In genomic region chr4:56505269-56506109, GRCh38 we compare ENCODE assay signal across 8 cellular contexts. TPM values are rescaled to one million over a fixed set of nuclear protein-coding genes. Genes with fewer than 3 reads are reported as not detected.
DNase-seq lines count a peak whose midpoint lies in the region; ATAC-seq and TF ChIP-seq lines count a peak whose summit lies in the region.

Gene ARL9, plus strand, starts transcription at chr4:56505791. Its CDS starts 72 bp downstream, at chr4:56505863.

- peak; percentile 18 for DNase-seq in BJ (ENCODE audit: low read depth)
- peak; percentile 41 for DNase-seq in NCI-H2107 (lab: John Stamatoyannopoulos, UW)
- peak; percentile 79 for DNase-seq in activated T-cell treated with anti-CD3 and anti-CD28 coated beads, Interleukin-2, amount 50 U/mL, for 24 hours
- DNase-seq in esophagus squamous epithelium (lab: John Stamatoyannopoulos, UW): no peak
- peak; percentile 49 to 77 (median 68) for DNase-seq in naive thymus-derived CD4-positive, alpha-beta T cell
- peak; percentile 24 to 27 for DNase-seq in stimulated activated CD8-positive, alpha-beta memory T cell treated with anti-CD3 and anti-CD28 coated beads, Interleukin-7, amount 100 ng/mL, for 1 hour (ENCODE audit: low read depth in 2 of 2)
- no peak for DNase-seq in NCI-H345 treated with DMSO at 0.1 percent for 48 hours (lab: John Stamatoyannopoulos, UW; ENCODE audit: unreplicated experiment)

- TF ChIP-seq POLR2A in esophagus squamous epithelium (IDR thresholded peaks at IDR 0.05): no peak

- CTCF ChIA-PET in BJ (lab: Yijun Ruan, JAX): interaction anchor here (1.3 to 1.6 kb wide), 2 partner anchors 24 to 80 kb away, joined by 3 to 4 read pairs; no protein-coding TSS in a partner anchor
- CTCF ChIA-PET in naive thymus-derived CD4-positive, alpha-beta T cell (lab: Charles Lee): no interaction called here

- no peaks in the 10 kb centered on the region for H3K9me3 ChIP-seq in esophagus squamous epithelium
- H3K9me3 ChIP-seq in naive thymus-derived CD4-positive, alpha-beta T cell (ENCODE audit: control insufficient read depth in 2 of 3, low read length in 3 of 3): no peaks in the 10 kb centered on the region

- 1 to 7% methylated on average over 24 to 46 of the region's 55 CpGs for WGBS in esophagus squamous epithelium, 2 donors

- no peaks in the 10 kb centered on the region for H3K27me3 ChIP-seq in BJ (ENCODE audit: control insufficient read depth, insufficient read depth, low read length)
- peaks cover 0 to 5% (median 0%) of the 10 kb centered on the region in 4 donors for H3K27me3 ChIP-seq in esophagus squamous epithelium
- no peaks in the 10 kb centered on the region for H3K27me3 ChIP-seq in naive thymus-derived CD4-positive, alpha-beta T cell (ENCODE audit: control insufficient read depth in 2 of 2, insufficient read depth in 2 of 2, low read length in 2 of 2)

- H3K4me3 Mint-ChIP-seq in activated T-cell treated with anti-CD3 and anti-CD28 coated beads, Interleukin-2, amount 50 U/mL, for 24 hours: peak within 1 kb of the TSS; percentile 79
- H3K4me3 Mint-ChIP-seq in naive thymus-derived CD4-positive, alpha-beta T cell: peak within 1 kb of the TSS; percentile 66 to 96 (median 88)

- peaks cover 3% of the 10 kb centered on the region for H3K36me3 ChIP-seq in BJ (ENCODE audit: control insufficient read depth, insufficient read depth, low read length)
- H3K36me3 ChIP-seq in esophagus squamous epithelium: peaks cover 0 to 40% (median 3%) of the 10 kb centered on the region in 3 donors
- peaks cover 0 to 12% (median 3%) of the 10 kb centered on the region in 3 experiments for H3K36me3 ChIP-seq in naive thymus-derived CD4-positive, alpha-beta T cell (ENCODE audit: control insufficient read depth in 2 of 3, insufficient read depth in 3 of 3, low read length in 3 of 3)

- no peaks in the 10 kb centered on the region for H3K9me3 Mint-ChIP-seq in activated T-cell treated with anti-CD3 and anti-CD28 coated beads, Interleukin-2, amount 50 U/mL, for 24 hours
- peaks cover 0 to 2% (median 0%) of the 10 kb centered on the region in 11 donors for H3K9me3 Mint-ChIP-seq in naive thymus-derived CD4-positive, alpha-beta T cell

- H3K27ac ChIP-seq in esophagus squamous epithelium: peak within 1 kb of the TSS; percentile 34 to 72 (median 56)
- peak within 1 kb of the TSS; percentile 44 for H3K27ac ChIP-seq in naive thymus-derived CD4-positive, alpha-beta T cell (ENCODE audit: low read depth, low read length)

- peaks cover 0 to 22% (median 8%) of the 10 kb centered on the region in 3 donors for H3K4me1 ChIP-seq in esophagus squamous epithelium
- H3K4me1 ChIP-seq in naive thymus-derived CD4-positive, alpha-beta T cell (ENCODE audit: control insufficient read depth in 2 of 2, insufficient read depth in 2 of 2, low read length in 2 of 2): peaks cover 7 to 8% of the 10 kb centered on the region in 2 donors

- peaks cover 14% of the 10 kb centered on the region for H3K27me3 Mint-ChIP-seq in activated T-cell treated with anti-CD3 and anti-CD28 coated beads, Interleukin-2, amount 50 U/mL, for 24 hours
- peaks cover 0 to 12% (median 0%) of the 10 kb centered on the region in 5 donors for H3K27me3 Mint-ChIP-seq in naive thymus-derived CD4-positive, alpha-beta T cell

- peak; percentile 69 for ATAC-seq in GM21423 (IDR thresholded peaks at IDR 0.05; ENCODE audit: unreplicated experiment)
- peak; percentile 96 for ATAC-seq in naive thymus-derived CD4-positive, alpha-beta T cell

- H3K36me3 Mint-ChIP-seq in activated T-cell treated with anti-CD3 and anti-CD28 coated beads, Interleukin-2, amount 50 U/mL, for 24 hours (ENCODE audit: low read depth): peaks cover 41% of the 10 kb centered on the region
- peaks cover 0 to 15% (median 10%) of the 10 kb centered on the region in 5 donors for H3K36me3 Mint-ChIP-seq in naive thymus-derived CD4-positive, alpha-beta T cell

- peak within 1 kb of the TSS; percentile 51 for H3K4me3 ChIP-seq in BJ (ENCODE audit: low read depth, low read length)
- H3K4me3 ChIP-seq in esophagus squamous epithelium: peak within 1 kb of the TSS; percentile 36 to 73 (median 52)
- peak within 1 kb of the TSS; percentile 67 for H3K4me3 ChIP-seq in naive thymus-derived CD4-positive, alpha-beta T cell (ENCODE audit: low read length)

- H3K27ac Mint-ChIP-seq in activated T-cell treated with anti-CD3 and anti-CD28 coated beads, Interleukin-2, amount 50 U/mL, for 24 hours: peak within 1 kb of the TSS; percentile 83
- peak within 1 kb of the TSS in 8 of 9 donors; percentile 49 to 88 (median 72) for H3K27ac Mint-ChIP-seq in naive thymus-derived CD4-positive, alpha-beta T cell

- POLR2A ChIA-PET in BJ (lab: Charles Lee): no interaction called here
- POLR2A ChIA-PET in naive thymus-derived CD4-positive, alpha-beta T cell (lab: Charles Lee): interaction anchor here (0.8 kb wide), 1 partner anchor 69 kb away, joined by 3 read pairs; the partner anchor contains the start of gene PAICS

- intact Hi-C loops in esophagus squamous epithelium (cut with DNase I): no loop called here
- intact Hi-C loops in naive thymus-derived CD4-positive, alpha-beta T cell (cut with micrococcal nuclease): loop anchor here (1.0 to 5.0 kb wide), 8 partner anchors 25 to 472 kb away; partner anchors contain the start of genes NOA1 (in 1 of the 2) and PAICS (in 1 of the 2)

- peaks cover 16% of the 10 kb centered on the region for H3K4me1 Mint-ChIP-seq in activated T-cell treated with anti-CD3 and anti-CD28 coated beads, Interleukin-2, amount 50 U/mL, for 24 hours (ENCODE audit: low read depth)
- peaks cover 13 to 20% (median 17%) of the 10 kb centered on the region in 7 donors for H3K4me1 Mint-ChIP-seq in naive thymus-derived CD4-positive, alpha-beta T cell

- no peak for TF ChIP-seq CTCF in BJ (IDR thresholded peaks at IDR 0.05; ENCODE audit: insufficient read depth, low read depth, low read length)
- TF ChIP-seq CTCF in esophagus squamous epithelium (IDR thresholded peaks at IDR 0.05): no peak

RNA-seq across cellular contexts. Expression of gene ARL9, which starts in this region (rescaled TPM):
- polyA plus RNA-seq in BJ (2011; rRNA removed): 0.23 and 0.29 TPM in 2 replicates
- polyA minus RNA-seq in BJ (2011; rRNA and poly(A)+ RNA removed): 0.19 TPM in 1 of 2 replicates, not detected in the other
- total RNA-seq in esophagus squamous epithelium: under 1 TPM in 3 of 4 donors, not detected in 1; 0.23 to 0.53 (median 0.38) TPM
- total RNA-seq in naive thymus-derived CD4-positive, alpha-beta T cell: under 1 TPM in 2 of 5 experiments, not detected in 3; 0.19 to 0.43 TPM
- polyA plus RNA-seq in naive thymus-derived CD4-positive, alpha-beta T cell: not detected

Comparison
In these comparisons a context has a peak if more than half of its experiments do, and no peak if none do; other contexts are left out.
1. Peak in DNase-seq and H3K4me3 ChIP-seq in BJ; RNA of the gene not detected or under 1 TPM.
2. Peak in DNase-seq, ATAC-seq, H3K4me3 ChIP-seq and H3K27ac ChIP-seq in naive thymus-derived CD4-positive, alpha-beta T cell; RNA of the gene not detected or under 1 TPM.
3. DNase-seq: peak in NCI-H2107 (single experiment), activated T-cell treated with anti-CD3 and anti-CD28 coated beads, Interleukin-2, amount 50 U/mL, for 24 hours (single experiment) and stimulated activated CD8-positive, alpha-beta memory T cell treated with anti-CD3 and anti-CD28 coated beads, Interleukin-7, amount 100 ng/mL, for 1 hour (2 of 2); none in esophagus squamous epithelium (single experiment) and NCI-H345 treated with DMSO at 0.1 percent for 48 hours (single experiment).
4. Peak in every context shown above with its lines, with median percentiles within 50 percentile points of each other: H3K4me3 ChIP-seq.